Comparison of ENCODE assay signal across 17 cellular contexts in the genomic region with DNA sequence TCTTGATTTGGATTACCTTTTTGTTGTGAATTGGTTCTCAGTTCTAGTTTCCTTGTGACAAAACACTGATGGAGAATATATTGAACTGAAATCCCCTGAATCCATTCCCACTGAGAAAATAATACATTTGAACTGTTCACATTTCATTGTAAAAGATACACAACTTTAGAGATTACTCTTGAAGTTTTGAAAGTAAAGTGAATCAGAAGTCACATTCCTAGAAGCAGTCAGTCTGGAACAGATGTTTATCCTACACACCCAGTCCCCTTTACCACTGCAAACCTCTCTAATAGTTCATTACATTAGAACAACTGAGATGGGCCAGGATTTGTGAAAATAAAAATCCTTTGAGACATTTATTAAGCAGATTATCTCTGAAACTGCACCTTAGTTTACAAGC. TPM values are rescaled to one million over a fixed set of nuclear protein-coding genes. Genes with fewer than 3 reads are reported as not detected.
DNase-seq lines count a peak whose midpoint lies in the region; ATAC-seq and TF ChIP-seq lines count a peak whose summit lies in the region.
"Had no signal": no experiment of that assay in that cellular context is flagged by ENCODE, and none has a peak within 500 bp of the region (broad histone marks: within the 10 kb centered on the region; RNA-seq: fewer than 3 reads in every experiment).

No MANE protein-coding gene starts in this region.

- no peak overlapping the region for H3K4me3 Mint-ChIP-seq in Caco-2 (ENCODE audit: unreplicated experiment)
- H3K4me3 Mint-ChIP-seq: activated naive CD8-positive, alpha-beta T cell; stimulated activated memory B cell treated with anti-CD40 and anti-IgM and Interleukin-4, amounts not matched to agents 10 μg/mL and 1 μg/mL and 100 μg/mL, for 72 hours had no signal

- H3K4me1 ChIP-seq in Caco-2 (peaks cover 9% of the 10 kb centered on the region; the same call in 1 of the 2 replicates), Panc1 (ENCODE audit: control insufficient read depth, insufficient read depth, low read length) (peaks cover 41% of the 10 kb centered on the region), vagina (peaks cover 44% of the 10 kb centered on the region)

- H3K9me3 Mint-ChIP-seq in Caco-2 (ENCODE audit: unreplicated experiment), result no peaks in the 10 kb centered on the region
- H3K9me3 Mint-ChIP-seq: H9; naive B cell; stimulated activated memory B cell treated with anti-CD40 and anti-IgM and Interleukin-4, amounts not matched to agents 10 μg/mL and 1 μg/mL and 100 μg/mL, for 72 hours had no signal

- in situ Hi-C loops in Panc1 (cut with HindIII; ENCODE audit: low pct_unique_long_range_greater_than_20kb, low sequenced_read_pairs), result no loop called here

- H3K27me3 ChIP-seq in Caco-2 (replicated peaks; ENCODE audit: control insufficient read depth, insufficient read depth, low read length), result no peaks in the 10 kb centered on the region
- no peaks in the 10 kb centered on the region for H3K27me3 ChIP-seq in Panc1 (ENCODE audit: control insufficient read depth, insufficient read depth, low read length)
- H3K27me3 ChIP-seq in vagina, result no peaks in the 10 kb centered on the region
- H3K27me3 ChIP-seq: heart right ventricle, Peyer's patch had no signal

- intact Hi-C loops in Caco-2 (cut with micrococcal nuclease; ENCODE audit: unreplicated experiment), result no loop called here
- intact Hi-C loops in Panc1 (cut with micrococcal nuclease; ENCODE audit: unreplicated experiment), result no loop called here
- intact Hi-C loops in vagina (cut with DNase I), result no loop called here

- TF ChIP-seq CTCF in Caco-2 (IDR thresholded peaks at IDR 0.05; ENCODE audit: insufficient read depth in 1 of 2, low read depth in 1 of 2, low read length in 1 of 2, severe bottlenecking in 1 of 2, unreplicated experiment in 1 of 2), result no peak
- TF ChIP-seq CTCF in Panc1 (IDR thresholded peaks at IDR 0.05), result no peak
- TF ChIP-seq CTCF in fibroblast of villous mesenchyme (IDR thresholded peaks at IDR 0.05; ENCODE audit: insufficient read depth, low read depth, low read length), result no peak
- no peak for TF ChIP-seq CTCF in vagina (IDR thresholded peaks at IDR 0.05)

- H3K4me3 ChIP-seq in Caco-2 (ENCODE audit: low read depth, low read length) (no peak overlapping the region), Panc1 (ENCODE audit: low read depth in 2 of 2, low read length in 2 of 2) (peak overlapping the region in 1 of 2 experiments; percentile 91; a peak in 2 of 4 replicates), fibroblast of villous mesenchyme (ENCODE audit: low read depth, low read length) (no peak overlapping the region), vagina (no peak overlapping the region)
- H3K4me3 ChIP-seq: heart right ventricle, Peyer's patch had no signal

- POLR2A ChIA-PET in Caco-2 (lab: Charles Lee), result no interaction called here
- POLR2A ChIA-PET in Panc1 (lab: Charles Lee), result no interaction called here

- DNase-seq in Caco-2 (no peak), Panc1 (ENCODE audit: low read depth, low spot score) (no peak), fibroblast of villous mesenchyme (ENCODE audit: low read depth) (peak; percentile 18), pons (ENCODE audit: low spot score) (peak; percentile 19), HUDEP-2 (lab: John Stamatoyannopoulos, UW; ENCODE audit: unreplicated experiment in 76 of 76) (no peak), HT-29 (ENCODE audit: low spot score) (no peak), NCI-H526 (lab: John Stamatoyannopoulos, UW) (no peak), vagina (ENCODE audit: extremely low spot score in 2 of 2) (no peak)
- DNase-seq: activated CD8-positive, alpha-beta memory T cell treated with anti-CD3 and anti-CD28 coated beads, Interleukin-2, amount 50 U/mL, for 4 hours; AML-193; H9; heart right ventricle; Karpas-422; naive B cell had no signal

- H3K27ac ChIP-seq in Panc1 (ENCODE audit: low read length) (peak overlapping the region; percentile 93; the same call in 1 of the 2 replicates), vagina (no peak overlapping the region)

- H3K36me3 ChIP-seq in Caco-2 (ENCODE audit: control insufficient read depth, insufficient read depth, low read length) (no peaks in the 10 kb centered on the region), Panc1 (ENCODE audit: control insufficient read depth, insufficient read depth, low read length) (no peaks in the 10 kb centered on the region; the same call in 1 of the 2 replicates), vagina (no peaks in the 10 kb centered on the region)
- H3K36me3 ChIP-seq: heart right ventricle, Peyer's patch had no signal

- peak overlapping the region; percentile 92 for H3K27ac Mint-ChIP-seq in Caco-2 (ENCODE audit: unreplicated experiment)
- H3K27ac Mint-ChIP-seq: stimulated activated memory B cell treated with anti-CD40 and anti-IgM and Interleukin-4, amounts not matched to agents 10 μg/mL and 1 μg/mL and 100 μg/mL, for 72 hours had no signal

- H3K27me3 Mint-ChIP-seq in Caco-2 (ENCODE audit: insufficient read depth, unreplicated experiment), result no peaks in the 10 kb centered on the region
- H3K27me3 Mint-ChIP-seq: activated naive CD8-positive, alpha-beta T cell; naive B cell; stimulated activated memory B cell treated with anti-CD40 and anti-IgM and Interleukin-4, amounts not matched to agents 10 μg/mL and 1 μg/mL and 100 μg/mL, for 72 hours had no signal

- H3K4me1 Mint-ChIP-seq in Caco-2 (ENCODE audit: low read depth, unreplicated experiment), result peaks cover 33% of the 10 kb centered on the region

- no peak for ATAC-seq in Panc1
- ATAC-seq: heart right ventricle; stimulated activated memory B cell treated with anti-CD40 and anti-IgM and Interleukin-4, amounts not matched to agents 10 μg/mL and 1 μg/mL and 100 μg/mL, for 72 hours had no signal

- CTCF ChIA-PET in Caco-2 (lab: Charles Lee) (no interaction called here), Panc1 (lab: Charles Lee) (interaction anchor here (1.2 kb wide), 1 partner anchor 35 kb away, joined by 6 read pairs; no protein-coding TSS in a partner anchor)

- H3K9me3 ChIP-seq in Caco-2 (no peaks in the 10 kb centered on the region), Panc1 (ENCODE audit: control insufficient read depth, insufficient read depth, low read depth, low read length) (no peaks in the 10 kb centered on the region), vagina (no peaks in the 10 kb centered on the region)
- H3K9me3 ChIP-seq: heart right ventricle, Peyer's patch had no signal

- BruUV-seq in Caco-2 (replicated peaks; lab: Mats Ljungman, UMichigan) (no TSS peak), Panc1 (replicated peaks; lab: Mats Ljungman, UMichigan) (no TSS peak)

- TF ChIP-seq POLR2A in vagina (IDR thresholded peaks at IDR 0.05), result no peak

- H3K36me3 Mint-ChIP-seq in Caco-2 (ENCODE audit: insufficient read depth, unreplicated experiment), result peaks cover 18% of the 10 kb centered on the region
- H3K36me3 Mint-ChIP-seq: activated naive CD8-positive, alpha-beta T cell; naive B cell; stimulated activated memory B cell treated with anti-CD40 and anti-IgM and Interleukin-4, amounts not matched to agents 10 μg/mL and 1 μg/mL and 100 μg/mL, for 72 hours had no signal

RNA-seq across cellular contexts. Expression of a gene that starts 3.4 kb away (rescaled TPM):
- total RNA-seq in Caco-2 (2022), result 85.2 and 91.1 TPM in 2 replicates
- 217 TPM for total RNA-seq in Panc1 (2021; ENCODE audit: unreplicated experiment)
- 196 TPM for polyA plus RNA-seq in Panc1 (2012; ENCODE audit: insufficient read length)
- total RNA-seq in fibroblast of villous mesenchyme, result 51.4 and 56.0 TPM in 2 replicates
- total RNA-seq in HT-29 (2014; rRNA removed; shearing (Covaris generic)), result 35.5 and 37.1 TPM in 2 replicates
- 80.3 TPM for total RNA-seq in vagina

Comparison
In these comparisons a context has a peak if more than half of its experiments do, and no peak if none do; other contexts are left out.
1. DNase-seq: peak in fibroblast of villous mesenchyme (single experiment) and pons (single experiment); none in Caco-2 (0 of 2), Panc1 (single experiment), HUDEP-2 (0 of 76), HT-29 (single experiment), NCI-H526 (0 of 2) and vagina (0 of 2).